ENCODE assay signal across 20 cellular contexts in the genomic region with DNA sequence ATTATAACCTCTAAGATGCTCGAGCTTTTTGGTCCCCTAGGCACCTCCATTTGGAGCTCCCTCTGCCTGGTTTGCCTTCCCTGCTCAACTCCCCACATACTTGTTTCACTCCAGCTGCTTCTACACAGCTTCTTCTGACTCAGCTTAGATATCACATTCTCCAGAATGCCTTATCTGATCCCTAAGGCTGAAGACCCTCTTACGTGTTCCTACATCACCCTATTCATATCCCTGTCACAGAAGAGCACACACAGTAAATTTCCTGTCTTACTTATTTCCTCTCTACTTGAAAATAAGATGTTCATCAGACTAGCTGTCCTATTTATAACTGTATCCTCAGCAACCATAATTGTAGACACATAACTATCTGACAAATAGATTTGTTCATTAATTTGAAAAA.
DNase-seq lines count a peak whose midpoint lies in the region; FAIRE-seq and TF ChIP-seq lines count a peak whose summit lies in the region.
"Had no signal": no experiment of that assay in that cellular context is flagged by ENCODE, and none has a peak within 500 bp of the region (broad histone marks: within the 10 kb centered on the region; RNA-seq: fewer than 3 reads in every experiment).

No MANE protein-coding gene starts in this region.

- H3K9me3 ChIP-seq in BLaER1 = no peaks in the 10 kb centered on the region
- H3K9me3 ChIP-seq in endothelial cell of umbilical vein (replicated peaks; ENCODE audit: control insufficient read depth, insufficient read depth, low read length) = no peaks in the 10 kb centered on the region
- H3K9me3 ChIP-seq in smooth muscle cell (replicated peaks; ENCODE audit: low read depth) = no peaks in the 10 kb centered on the region
- no peaks in the 10 kb centered on the region for H3K9me3 ChIP-seq in tibial artery
- H3K9me3 ChIP-seq: HAP-1 had no signal

- H3K9me1 ChIP-seq in endothelial cell of umbilical vein (replicated peaks; ENCODE audit: control insufficient read depth, extremely low read depth, insufficient read depth, low read length) = no peaks in the 10 kb centered on the region

- dilution Hi-C loops in endothelial cell of umbilical vein (cut with MboI; ENCODE audit: extremely low pct_ligation_motif_present, low sequenced_read_pairs) = no loop called here

- H4K20me1 ChIP-seq in BLaER1 (no peaks in the 10 kb centered on the region), endothelial cell of umbilical vein (replicated peaks; ENCODE audit: control insufficient read depth, extremely low read depth, insufficient read depth, low read length) (no peaks in the 10 kb centered on the region), smooth muscle cell (ENCODE audit: low read depth) (no peaks in the 10 kb centered on the region)

- H3K4me1 ChIP-seq in BLaER1 = no peaks in the 10 kb centered on the region
- H3K4me1 ChIP-seq in endothelial cell of umbilical vein (ENCODE audit: control insufficient read depth, extremely low read depth, insufficient read depth, low read length) = peaks cover 7% of the 10 kb centered on the region
- H3K4me1 ChIP-seq in smooth muscle cell (ENCODE audit: low read depth) = peaks cover 31% of the 10 kb centered on the region
- H3K4me1 ChIP-seq in tibial artery = peaks cover 0 to 5% (median 2%) of the 10 kb centered on the region in 4 donors
- H3K4me1 ChIP-seq: HAP-1 had no signal

- no peak for TF ChIP-seq CTCF in brain microvascular endothelial cell (IDR thresholded peaks at IDR 0.05; ENCODE audit: low read depth, low read length, missing control alignments)
- TF ChIP-seq CTCF in endothelial cell of umbilical vein (IDR thresholded peaks at IDR 0.05; ENCODE audit: extremely low read depth in 1 of 2, insufficient read depth in 1 of 2, low read depth in 1 of 2, low read length in 2 of 2) = no peak
- TF ChIP-seq CTCF in smooth muscle cell (IDR thresholded peaks at IDR 0.05; ENCODE audit: borderline replicate concordance, insufficient read depth, poor library complexity, severe bottlenecking) = no peak
- TF ChIP-seq CTCF in tibial artery (IDR thresholded peaks at IDR 0.05) = no peak

- H3K36me3 ChIP-seq in BLaER1 (no peaks in the 10 kb centered on the region), brain microvascular endothelial cell (replicated peaks) (no peaks in the 10 kb centered on the region), endothelial cell of umbilical vein (ENCODE audit: control insufficient read depth in 2 of 2, extremely low read depth in 1 of 2, insufficient read depth in 2 of 2, low read length in 2 of 2) (no peaks in the 10 kb centered on the region), smooth muscle cell (ENCODE audit: low read depth) (no peaks in the 10 kb centered on the region), tibial artery (no peaks in the 10 kb centered on the region)
- H3K36me3 ChIP-seq: HAP-1 had no signal

- no peak overlapping the region for H3K9ac ChIP-seq in BLaER1
- H3K9ac ChIP-seq in endothelial cell of umbilical vein (replicated peaks; ENCODE audit: extremely low read depth, insufficient read depth, low read length) = no peak overlapping the region
- H3K9ac ChIP-seq in smooth muscle cell (ENCODE audit: low read depth) = no peak overlapping the region
- H3K9ac ChIP-seq: GM23248 had no signal

- WGBS in smooth muscle cell (ENCODE audit: low lambda C conversion rate) = 53% methylated on average over 2 of the region's 2 CpGs

- BruUV-seq in endothelial cell of umbilical vein (replicated peaks; lab: Mats Ljungman, UMichigan) = no TSS peak

- in situ Hi-C loops in brain microvascular endothelial cell (cut with HindIII; ENCODE audit: low pct_ligation_motif_present, low sequenced_read_pairs) = no loop called here

- no peak for TF ChIP-seq POLR2A in endothelial cell of umbilical vein (IDR thresholded peaks at IDR 0.05; ENCODE audit: low read depth, low read length)

- H3K4me3 ChIP-seq in BLaER1 = no peak overlapping the region
- H3K4me3 ChIP-seq in brain microvascular endothelial cell (ENCODE audit: low read depth, low read length) = no peak overlapping the region
- no peak overlapping the region for H3K4me3 ChIP-seq in endothelial cell of umbilical vein (replicated peaks in 1 of 3; ENCODE audit: insufficient read depth in 1 of 3, low read depth in 1 of 3, low read length in 3 of 3)
- no peak overlapping the region for H3K4me3 ChIP-seq in smooth muscle cell
- no peak overlapping the region for H3K4me3 ChIP-seq in tibial artery
- H3K4me3 ChIP-seq: GM23248, HAP-1 had no signal

- H3K4me2 ChIP-seq in BLaER1 (0 out of 2 replicates have a peak overlapping the region, but pooled peaks have one; percentile 24), endothelial cell of umbilical vein (ENCODE audit: insufficient read depth, low read length) (no peak overlapping the region), smooth muscle cell (peak overlapping the region; percentile 1)

- CTCF ChIA-PET in endothelial cell of umbilical vein (lab: Charles Lee) = interaction anchor here (0.6 to 1.3 kb wide), 2 partner anchors 14 to 23 kb away, joined by 3 to 5 read pairs; no protein-coding TSS in a partner anchor

- DNase-seq in brain microvascular endothelial cell (peak; percentile 7), endothelial cell of umbilical vein (ENCODE audit: low read depth, low spot score) (peak; percentile 35), smooth muscle cell (lab: John Stamatoyannopoulos, UW; ENCODE audit: unreplicated experiment) (no peak), T-helper 9 cell (no peak), NCI-H1105 treated with DMSO at 0.1 percent for 48 hours (lab: John Stamatoyannopoulos, UW) (no peak), tibial artery (no peak)
- no peak for DNase-seq in stimulated activated naive CD4-positive, alpha-beta T cell (lab: John Stamatoyannopoulos, UW)
- DNase-seq: 8988T; C1 segment of cervical spinal cord; CD8-positive, alpha-beta memory T cell; COR-L47; DMS 273 treated with DMSO at 0.1 percent for 48 hours; GDM1; GM23248; IMR-90 had no signal

- POLR2A ChIA-PET in endothelial cell of umbilical vein (lab: Charles Lee) = no interaction called here

- H2AFZ ChIP-seq in endothelial cell of umbilical vein (ENCODE audit: low read depth, low read length) (no peak overlapping the region), smooth muscle cell (ENCODE audit: low read depth) (no peak overlapping the region)
- H2AFZ ChIP-seq: GM23248 had no signal

- no peak overlapping the region for H3K27ac ChIP-seq in BLaER1
- no peak overlapping the region for H3K27ac ChIP-seq in brain microvascular endothelial cell
- H3K27ac ChIP-seq in endothelial cell of umbilical vein (ENCODE audit: insufficient read depth, low read depth, low read length) = no peak overlapping the region
- peak overlapping the region; percentile 24 for H3K27ac ChIP-seq in smooth muscle cell (ENCODE audit: low read depth)
- no peak overlapping the region for H3K27ac ChIP-seq in tibial artery
- H3K27ac ChIP-seq: GM23248 had no signal

- no peaks in the 10 kb centered on the region for H3F3A ChIP-seq in smooth muscle cell (ENCODE audit: low read depth)

- FAIRE-seq in endothelial cell of umbilical vein (lab: Jason Lieb, UNC) = no peak
- FAIRE-seq: GM12892, GM18507, HTR-8/SVneo had no signal

- no peaks in the 10 kb centered on the region for H3K79me2 ChIP-seq in endothelial cell of umbilical vein (ENCODE audit: control insufficient read depth, insufficient read depth, low read length)
- no peaks in the 10 kb centered on the region for H3K79me2 ChIP-seq in smooth muscle cell (ENCODE audit: low read depth)

- H3K27me3 ChIP-seq in BLaER1 (no peaks in the 10 kb centered on the region), brain microvascular endothelial cell (replicated peaks) (no peaks in the 10 kb centered on the region), endothelial cell of umbilical vein (ENCODE audit: control insufficient read depth in 2 of 2, insufficient read depth in 2 of 2, low read length in 2 of 2) (no peaks in the 10 kb centered on the region), smooth muscle cell (ENCODE audit: low read depth) (no peaks in the 10 kb centered on the region), tibial artery (no peaks in the 10 kb centered on the region)

- intact Hi-C loops in endothelial cell of umbilical vein (cut with micrococcal nuclease) = no loop called here
- intact Hi-C loops in tibial artery (cut with DNase I; ENCODE audit: low total_unique reads) = no loop called here

TF ChIP-seq in endothelial cell of umbilical vein, 7 proteins besides CTCF, POLR2A, EP300 and RAD21:
- no peak for TF ChIP-seq POLR2AphosphoS5 (IDR thresholded peaks at IDR 0.05; ENCODE audit: insufficient read depth, low read depth, low read length)
- TF ChIP-seq FOS (IDR thresholded peaks at IDR 0.05; ENCODE audit: borderline replicate concordance, insufficient read depth, low read length) = peak; percentile 61
- no peak for TF ChIP-seq EZH2 (IDR thresholded peaks at IDR 0.05; ENCODE audit: borderline replicate concordance, low read depth, low read length, severe bottlenecking)
- TF ChIP-seq, protein P1, sequence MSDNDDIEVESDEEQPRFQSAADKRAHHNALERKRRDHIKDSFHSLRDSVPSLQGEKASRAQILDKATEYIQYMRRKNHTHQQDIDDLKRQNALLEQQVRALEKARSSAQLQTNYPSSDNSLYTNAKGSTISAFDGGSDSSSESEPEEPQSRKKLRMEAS (IDR thresholded peaks at IDR 0.05; ENCODE audit: insufficient read depth, insufficient read length) = no peak
- TF ChIP-seq JUN (IDR thresholded peaks at IDR 0.05; ENCODE audit: borderline replicate concordance, insufficient read depth, insufficient read length, low read depth) = peak; percentile 18
- peak; percentile 87 for TF ChIP-seq GATA2 (IDR thresholded peaks at IDR 0.05; ENCODE audit: insufficient read depth, insufficient read length, low read depth, low read length)
- no peak for TF ChIP-seq MYC (IDR thresholded peaks at IDR 0.05; ENCODE audit: low read depth, low read length)

Comparison
In these comparisons a context has a peak if more than half of its experiments do, and no peak if none do; other contexts are left out.
1. DNase-seq: peak in brain microvascular endothelial cell (single experiment) and endothelial cell of umbilical vein (single experiment); none in smooth muscle cell (single experiment), T-helper 9 cell (single experiment), NCI-H1105 treated with DMSO at 0.1 percent for 48 hours (single experiment), stimulated activated naive CD4-positive, alpha-beta T cell (0 of 6) and tibial artery (0 of 2).